8 cellular contexts compared by ENCODE assay signal in genomic region chrX:64885850-64886249, GRCh38.
DNase-seq lines count a peak whose midpoint lies in the region; ATAC-seq and TF ChIP-seq lines count a peak whose summit lies in the region.

No MANE protein-coding gene starts in this region.

- H3K27ac Mint-ChIP-seq in T-helper 17 cell, result no peak overlapping the region

- H3K9me3 ChIP-seq in T-helper 17 cell (ENCODE audit: control insufficient read depth, low read length, poor library complexity, severe bottlenecking), result no peaks in the 10 kb centered on the region

- DNase-seq in AG10803 (ENCODE audit: low read depth) (no peak), OCI-M1 (lab: John Stamatoyannopoulos, UW) (peak; percentile 30), foreskin keratinocyte (no peak), anterior cingulate cortex (lab: John Stamatoyannopoulos, UW) (no peak), T-helper 17 cell (no peak)

- H3K36me3 Mint-ChIP-seq in T-helper 17 cell (ENCODE audit: low read depth), result no peaks in the 10 kb centered on the region

- H3K27me3 ChIP-seq in foreskin keratinocyte, result no peaks in the 10 kb centered on the region

- H3K4me3 ChIP-seq in AG10803 (ENCODE audit: low read length), result no peak overlapping the region

- ATAC-seq in GM19351 (IDR thresholded peaks at IDR 0.05; ENCODE audit: unreplicated experiment), result peak; percentile 83
- ATAC-seq in foreskin keratinocyte, result no peak
- no peak for ATAC-seq in GM21381 (IDR thresholded peaks at IDR 0.05; ENCODE audit: unreplicated experiment)
- no peak for ATAC-seq in HG03175 (IDR thresholded peaks at IDR 0.05; ENCODE audit: unreplicated experiment)
- no peak for ATAC-seq in T-helper 17 cell

- H3K27ac ChIP-seq in foreskin keratinocyte, result no peak overlapping the region

- TF ChIP-seq CTCF in AG10803 (conservative IDR thresholded peaks at IDR 0.05; ENCODE audit: low read length), result peak; percentile 42
- peak; percentile 6 for TF ChIP-seq CTCF in foreskin keratinocyte (conservative IDR thresholded peaks at IDR 0.05)

- no peak overlapping the region for H3K4me3 Mint-ChIP-seq in T-helper 17 cell

- no peaks in the 10 kb centered on the region for H3K27me3 Mint-ChIP-seq in T-helper 17 cell

- H3K4me1 ChIP-seq in foreskin keratinocyte, result no peaks in the 10 kb centered on the region

- no peaks in the 10 kb centered on the region for H3K4me1 Mint-ChIP-seq in T-helper 17 cell
